Comparison of ENCODE assay signal across 7 cellular contexts in the genomic region with DNA sequence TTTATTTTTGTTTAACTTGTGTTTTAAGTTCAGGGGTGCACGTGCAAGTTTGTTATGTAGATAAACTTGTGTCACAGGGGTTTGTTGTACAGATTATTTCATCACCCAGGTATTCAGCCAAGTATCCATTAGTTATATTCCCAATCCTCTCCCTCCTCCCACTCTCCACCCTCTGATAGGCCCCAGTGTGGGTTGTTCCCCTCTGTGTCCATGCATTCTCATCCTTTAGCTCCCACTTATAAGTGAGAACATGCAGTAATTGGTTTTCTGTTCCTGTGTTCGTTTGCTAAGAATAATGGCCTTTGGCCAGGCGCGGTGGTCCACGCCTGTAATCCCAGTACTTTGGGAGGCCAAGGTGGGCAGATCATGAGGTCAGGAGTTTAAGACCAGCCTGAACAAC.
"Had no signal": no experiment of that assay in that cellular context is flagged by ENCODE, and none has a peak within 500 bp of the region (broad histone marks: within the 10 kb centered on the region; RNA-seq: fewer than 3 reads in every experiment).

No MANE protein-coding gene starts in this region.

- H3K36me3 Mint-ChIP-seq: IgD-negative memory B cell had no signal

- H3K4me3 ChIP-seq: K562 had no signal

- H3K4me1 Mint-ChIP-seq: IgD-negative memory B cell had no signal

- H3K4me3 Mint-ChIP-seq: IgD-negative memory B cell had no signal

- H3K27ac ChIP-seq: HL-60, KMS-11 had no signal

- DNase-seq: IMR-90, KBM-7, KG1 had no signal
